33 cellular contexts compared by ENCODE assay signal in genomic region chr11:114010931-114011330, GRCh38. TPM values are rescaled to one million over a fixed set of nuclear protein-coding genes. Genes with fewer than 3 reads are reported as not detected.
"Had no signal": no experiment of that assay in that cellular context is flagged by ENCODE, and none has a peak within 500 bp of the region (broad histone marks: within the 10 kb centered on the region; RNA-seq: fewer than 3 reads in every experiment).

No MANE protein-coding gene starts in this region.

- H3K9me3 ChIP-seq: neutrophil, pancreas, psoas muscle, spleen, stomach, thoracic aorta, thyroid gland, tibial nerve, upper lobe of left lung, uterus had no signal

- FAIRE-seq: pancreas had no signal

- H3K4me3 Mint-ChIP-seq: naive B cell; naive thymus-derived CD8-positive, alpha-beta T cell; natural killer cell treated with Interleukin-12 subunit alpha and Interleukin-12 subunit beta and Interleukin-15 and Interleukin-18, amount 100 ng/mL, for 72 hours; nephron progenitor cell; neural crest cell; stimulated activated effector memory CD8-positive, alpha-beta T cell treated with anti-CD3 and anti-CD28 coated beads, Interleukin-12 subunit alpha, Interleukin-12 subunit beta, amount 100 ng/mL, for 72 hours; stimulated activated naive B cell treated with anti-CD40 and anti-IgM and Interleukin-4, amounts not matched to agents 10 μg/mL and 1 μg/mL and 100 μg/mL, for 72 hours; stimulated activated naive CD8-positive, alpha-beta T cell treated with anti-CD3 and anti-CD28 coated beads, Interleukin-15, Interleukin-2, amounts not matched to agents 100 ng/mL and 50 ng/mL, for 24 hours had no signal

- H3K27ac Mint-ChIP-seq: naive thymus-derived CD8-positive, alpha-beta T cell; natural killer cell treated with Interleukin-12 subunit alpha and Interleukin-12 subunit beta and Interleukin-15 and Interleukin-18, amount 100 ng/mL, for 72 hours; nephron progenitor cell; progenitor cell of endocrine pancreas; stimulated activated effector memory CD8-positive, alpha-beta T cell treated with anti-CD3 and anti-CD28 coated beads, Interleukin-12 subunit alpha, Interleukin-12 subunit beta, amount 100 ng/mL, for 72 hours; stimulated activated naive B cell treated with anti-CD40 and anti-IgM and Interleukin-4, amounts not matched to agents 10 μg/mL and 1 μg/mL and 100 μg/mL, for 72 hours; stimulated activated naive CD8-positive, alpha-beta T cell treated with anti-CD3 and anti-CD28 coated beads, Interleukin-15, Interleukin-2, amounts not matched to agents 100 ng/mL and 50 ng/mL, for 24 hours had no signal

- H3K4me1 ChIP-seq: pancreas, psoas muscle, spleen, stomach, thyroid gland, tibial nerve, upper lobe of left lung, uterus had no signal

- ATAC-seq: naive thymus-derived CD8-positive, alpha-beta T cell; natural killer cell treated with Interleukin-12 subunit alpha and Interleukin-12 subunit beta and Interleukin-15 and Interleukin-18, amount 100 ng/mL, for 72 hours; pancreas; psoas muscle; sciatic nerve; stimulated activated effector memory CD8-positive, alpha-beta T cell treated with anti-CD3 and anti-CD28 coated beads, Interleukin-12 subunit alpha, Interleukin-12 subunit beta, amount 100 ng/mL, for 72 hours; stimulated activated naive B cell treated with anti-CD40 and anti-IgM and Interleukin-4, amounts not matched to agents 10 μg/mL and 1 μg/mL and 100 μg/mL, for 72 hours had no signal

- DNase-seq: naive B cell; naive thymus-derived CD8-positive, alpha-beta T cell; nephron progenitor cell; nucleus accumbens; pancreas; psoas muscle; right cardiac atrium; stimulated activated CD4-positive, alpha-beta T cell treated with anti-CD3 and anti-CD28 coated beads, Interleukin-12 subunit alpha, Interleukin-12 subunit beta, amount 100 ng/mL, for 4 hours; stimulated activated CD4-positive, alpha-beta T cell treated with anti-CD3 and anti-CD28 coated beads, Interleukin-1b, Interleukin-23, amount 100 ng/mL, for 48 hours; stimulated activated CD4-positive, alpha-beta T cell treated with anti-CD3 and anti-CD28 coated beads, Interleukin-2, amount 100 ng/mL, for 48 hours; stimulated activated CD4-positive, alpha-beta T cell treated with anti-CD3 and anti-CD28 coated beads, Interleukin-4, amount 100 ng/mL, for 24 hours; stimulated activated naive B cell treated with anti-CD40 and anti-IgM and Interleukin-4, amounts not matched to agents 10 μg/mL and 1 μg/mL and 100 μg/mL, for 72 hours; stimulated activated naive CD4-positive, alpha-beta T cell treated with Interleukin-2 at 50 U/mL for 16 hours; stomach; thyroid gland; trophoblast cell; upper lobe of left lung; uterus had no signal

- H3K27me3 ChIP-seq: pancreas, thyroid gland, upper lobe of left lung, uterus had no signal

- H3K36me3 ChIP-seq: neutrophil, pancreas, spleen, stomach, thoracic aorta, thyroid gland, tibial nerve, upper lobe of left lung, uterus had no signal

- H3K36me3 Mint-ChIP-seq: naive B cell; naive thymus-derived CD8-positive, alpha-beta T cell; natural killer cell treated with Interleukin-12 subunit alpha and Interleukin-12 subunit beta and Interleukin-15 and Interleukin-18, amount 100 ng/mL, for 72 hours; stimulated activated effector memory CD8-positive, alpha-beta T cell treated with anti-CD3 and anti-CD28 coated beads, Interleukin-12 subunit alpha, Interleukin-12 subunit beta, amount 100 ng/mL, for 72 hours; stimulated activated naive B cell treated with anti-CD40 and anti-IgM and Interleukin-4, amounts not matched to agents 10 μg/mL and 1 μg/mL and 100 μg/mL, for 72 hours had no signal

- H3K4me3 ChIP-seq: pancreas, psoas muscle, skin epidermis, smooth muscle cell, spleen, stomach, thoracic aorta, thyroid gland, tibial nerve, upper lobe of left lung, uterus had no signal

- H3K9me3 Mint-ChIP-seq: naive thymus-derived CD8-positive, alpha-beta T cell; natural killer cell treated with Interleukin-12 subunit alpha and Interleukin-12 subunit beta and Interleukin-15 and Interleukin-18, amount 100 ng/mL, for 72 hours; nephron progenitor cell; neural crest cell; stimulated activated effector memory CD8-positive, alpha-beta T cell treated with anti-CD3 and anti-CD28 coated beads, Interleukin-12 subunit alpha, Interleukin-12 subunit beta, amount 100 ng/mL, for 72 hours; stimulated activated naive B cell treated with anti-CD40 and anti-IgM and Interleukin-4, amounts not matched to agents 10 μg/mL and 1 μg/mL and 100 μg/mL, for 72 hours; stimulated activated naive CD8-positive, alpha-beta T cell treated with anti-CD3 and anti-CD28 coated beads, Interleukin-15, Interleukin-2, amounts not matched to agents 100 ng/mL and 50 ng/mL, for 24 hours had no signal

- H3K27ac ChIP-seq: neutrophil, pancreas, psoas muscle, skin epidermis, spleen, stomach, thoracic aorta, thyroid gland, tibial nerve, upper lobe of left lung, uterus had no signal

- H3K4me1 Mint-ChIP-seq: naive B cell; naive thymus-derived CD8-positive, alpha-beta T cell; neural crest cell; stimulated activated naive B cell treated with anti-CD40 and anti-IgM and Interleukin-4, amounts not matched to agents 10 μg/mL and 1 μg/mL and 100 μg/mL, for 72 hours had no signal

RNA-seq across cellular contexts. Expression of gene HTR3A, which starts 36.0 kb away (rescaled TPM):
- total RNA-seq: naive thymus-derived CD8-positive, alpha-beta T cell; natural killer cell treated with Interleukin-12 subunit alpha and Interleukin-12 subunit beta and Interleukin-15 and Interleukin-18, amount 100 ng/mL, for 72 hours; osteocyte; progenitor cell of endocrine pancreas; psoas muscle; right cardiac atrium; sciatic nerve; smooth muscle cell; subcutaneous adipose tissue; thoracic aorta; thyroid gland; tibial nerve; upper lobe of left lung; ureter had no signal
- polyA plus RNA-seq: naive thymus-derived CD8-positive, alpha-beta T cell; smooth muscle cell had no signal

RNA-seq across cellular contexts. Expression of gene ZBTB16, which starts 48.6 kb away (rescaled TPM):
- total RNA-seq: smooth muscle cell had no signal
- polyA plus RNA-seq: smooth muscle cell had no signal
